9 cellular contexts compared by ENCODE assay signal in the genomic region with DNA sequence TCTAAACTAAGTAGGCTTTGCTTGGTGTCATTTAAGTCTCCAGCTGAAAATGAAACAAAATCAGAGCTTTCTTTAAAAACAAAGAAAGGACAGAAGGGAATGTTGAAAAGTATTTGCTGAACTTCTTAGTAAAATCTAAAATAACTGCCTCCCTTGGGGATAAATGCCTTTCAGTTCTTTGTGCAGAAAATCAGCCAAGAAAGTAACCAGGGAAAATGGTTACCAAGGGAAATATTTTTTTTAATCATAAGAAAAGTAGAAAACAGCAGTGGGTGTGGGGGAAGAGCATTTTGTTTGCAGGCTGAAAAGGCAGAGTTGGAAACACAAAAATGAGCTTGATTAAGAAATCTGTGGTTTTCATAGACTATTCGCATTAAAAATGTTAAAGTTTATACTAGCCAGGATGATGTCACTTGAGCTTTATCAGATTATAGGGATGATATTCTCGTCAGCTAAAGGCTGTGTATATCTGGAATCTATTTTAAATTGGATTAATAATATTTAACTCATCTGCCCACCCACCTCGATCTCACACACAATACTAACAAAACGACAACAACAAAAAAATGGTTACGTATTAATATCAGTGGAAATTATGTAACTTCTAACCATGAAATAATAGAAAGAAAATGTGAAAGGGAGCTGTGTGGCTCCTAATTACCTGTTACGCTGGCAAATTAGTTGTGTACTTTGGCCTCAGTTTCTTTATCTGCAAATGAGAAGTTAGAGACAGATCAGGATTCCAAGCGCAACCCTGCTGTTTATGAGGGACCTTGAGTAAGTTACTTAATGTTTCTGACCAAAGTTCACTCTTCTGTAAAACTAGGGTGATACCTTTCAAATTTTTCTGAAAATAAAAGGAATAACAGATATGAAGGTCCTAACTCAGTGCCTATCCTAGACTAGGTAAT. TPM values are rescaled to one million over a fixed set of nuclear protein-coding genes. Genes with fewer than 3 reads are reported as not detected.
DNase-seq lines count a peak whose midpoint lies in the region; ATAC-seq, FAIRE-seq and TF ChIP-seq lines count a peak whose summit lies in the region.
"Had no signal": no experiment of that assay in that cellular context is flagged by ENCODE, and none has a peak within 500 bp of the region (broad histone marks: within the 10 kb centered on the region; RNA-seq: fewer than 3 reads in every experiment).

A gene (minus strand): TSS at position 51 of the 911 bp plus-strand sequence. CDS start 13,124 bp downstream, outside the sequence.

- H3K9me3 ChIP-seq in body of pancreas, result no peaks in the 10 kb centered on the region
- no peaks in the 10 kb centered on the region for H3K9me3 ChIP-seq in keratinocyte (ENCODE audit: control insufficient read depth, low read depth, low read length)
- no peaks in the 10 kb centered on the region for H3K9me3 ChIP-seq in skeletal muscle tissue (ENCODE audit: control insufficient read depth in 3 of 3, low read length in 3 of 3)
- no peaks in the 10 kb centered on the region for H3K9me3 ChIP-seq in PC-3 (ENCODE audit: low read length)

- H3K36me3 ChIP-seq in body of pancreas (replicated peaks in 1 of 2; ENCODE audit: insufficient read depth in 1 of 2, low read depth in 2 of 2) (no peaks in the 10 kb centered on the region), keratinocyte (ENCODE audit: control insufficient read depth in 2 of 2, extremely low read depth in 1 of 2, insufficient read depth in 2 of 2, low read length in 2 of 2) (no peaks in the 10 kb centered on the region), skeletal muscle tissue (ENCODE audit: control insufficient read depth in 3 of 3, insufficient read depth in 3 of 3, low read length in 3 of 3) (no peaks in the 10 kb centered on the region), PC-3 (ENCODE audit: low read depth, low read length) (no peaks in the 10 kb centered on the region)

- intact Hi-C loops in body of pancreas (cut with DNase I) (no loop called here), PC-3 (cut with micrococcal nuclease) (no loop called here)

- H3K36me3 Mint-ChIP-seq in T-helper 2 cell treated with Interferon-gamma antibody and Interleukin-4, amounts not matched to agents 5 μg/mL and 100 μg/mL, for 36 hours (ENCODE audit: low read depth), result no peaks in the 10 kb centered on the region

- no peaks in the 10 kb centered on the region for H3K9me3 Mint-ChIP-seq in T-helper 2 cell treated with Interferon-gamma antibody and Interleukin-4, amounts not matched to agents 5 μg/mL and 100 μg/mL, for 36 hours

- H3K9ac ChIP-seq in keratinocyte (ENCODE audit: control insufficient read depth, extremely low read depth, insufficient read depth, low read length) (no peak within 1 kb of the TSS), skeletal muscle tissue (ENCODE audit: low read depth in 1 of 3, low read length in 3 of 3) (peak within 1 kb of the TSS; percentile 4 to 74 (median 9)), PC-3 (ENCODE audit: low read length) (no peak within 1 kb of the TSS)

- H3F3A ChIP-seq in PC-3 (ENCODE audit: low read length, unreplicated experiment), result no peaks in the 10 kb centered on the region

- H3K9me1 ChIP-seq in keratinocyte (ENCODE audit: control insufficient read depth, extremely low read depth, insufficient read depth, low read length), result no peaks in the 10 kb centered on the region

- H3K4me1 ChIP-seq in body of pancreas (peaks cover 13% of the 10 kb centered on the region), keratinocyte (ENCODE audit: control insufficient read depth, extremely low read depth, insufficient read depth, low read length) (no peaks in the 10 kb centered on the region), skeletal muscle tissue (ENCODE audit: control insufficient read depth in 3 of 3, insufficient read depth in 3 of 3, low read length in 3 of 3) (peaks cover 0 to 7% (median 4%) of the 10 kb centered on the region in 3 donors), PC-3 (ENCODE audit: insufficient read depth, low read length) (no peaks in the 10 kb centered on the region)

- H3K27ac ChIP-seq in body of pancreas, result no peak within 1 kb of the TSS
- H3K27ac ChIP-seq in keratinocyte (ENCODE audit: control insufficient read depth, insufficient read depth, low read length), result no peak within 1 kb of the TSS
- H3K27ac ChIP-seq in skeletal muscle tissue (ENCODE audit: low read depth, low read length), result peak within 1 kb of the TSS; percentile 46
- H3K27ac ChIP-seq in PC-3 (ENCODE audit: low read length), result no peak within 1 kb of the TSS

- no peak within 1 kb of the TSS for H2AFZ ChIP-seq in keratinocyte (ENCODE audit: control insufficient read depth, low read length)
- H2AFZ ChIP-seq in PC-3 (ENCODE audit: low read length), result no peak within 1 kb of the TSS

- H3K4me1 Mint-ChIP-seq in T-helper 2 cell treated with Interferon-gamma antibody and Interleukin-4, amounts not matched to agents 5 μg/mL and 100 μg/mL, for 36 hours (ENCODE audit: low read depth), result peaks cover 9% of the 10 kb centered on the region

- 24% methylated on average over 7 of the region's 7 CpGs for WGBS in body of pancreas, 2 donors

- peak; percentile 36 for FAIRE-seq in keratinocyte (lab: Jason Lieb, UNC)

- ATAC-seq in body of pancreas, result peak; percentile 18
- no peak for ATAC-seq in PC-3

- TF ChIP-seq CTCF in body of pancreas (IDR thresholded peaks at IDR 0.05) (no peak), keratinocyte (optimal IDR thresholded peaks at IDR 0.05 in 1 of 3, IDR thresholded peaks at IDR 0.05 in 1 of 3, conservative IDR thresholded peaks at IDR 0.05 in 1 of 3; ENCODE audit: extremely low read depth in 1 of 3, insufficient read depth in 2 of 3, low read length in 3 of 3) (no peak), PC-3 (conservative IDR thresholded peaks at IDR 0.05; ENCODE audit: low read depth, low read length) (no peak), GM10248 (IDR thresholded peaks at IDR 0.05; ENCODE audit: control extremely low read depth, extremely low read depth, low read depth, missing control alignments) (no peak)

- H3K79me2 ChIP-seq in keratinocyte (ENCODE audit: control insufficient read depth, insufficient read depth, low read length), result no peaks in the 10 kb centered on the region
- H3K79me2 ChIP-seq in PC-3 (ENCODE audit: low read length), result no peaks in the 10 kb centered on the region

- POLR2A ChIA-PET in PC-3 (lab: Charles Lee; ENCODE audit: unreplicated experiment) (no interaction called here), GM10248 (lab: Yijun Ruan, JAX) (no interaction called here)

- dilution Hi-C loops in keratinocyte (cut with MboI; ENCODE audit: extremely low pct_ligation_motif_present, low sequenced_read_pairs), result no loop called here

- CTCF ChIA-PET in PC-3 (lab: Charles Lee) (no interaction called here), GM10248 (lab: Yijun Ruan, JAX) (interaction anchor here (2.1 to 2.7 kb wide), 2 partner anchors 8 to 9 kb away, joined by 7 read pairs; no protein-coding TSS in a partner anchor)

- TF ChIP-seq POLR2A in body of pancreas (IDR thresholded peaks at IDR 0.05), result no peak

- H4K20me1 ChIP-seq in keratinocyte (ENCODE audit: control insufficient read depth, extremely low read depth, insufficient read depth, low read length) (no peaks in the 10 kb centered on the region), PC-3 (ENCODE audit: low read length) (no peaks in the 10 kb centered on the region)

- H3K4me2 ChIP-seq in keratinocyte (ENCODE audit: control insufficient read depth, extremely low read depth, insufficient read depth, low read depth, low read length), result no peak within 1 kb of the TSS
- H3K4me2 ChIP-seq in PC-3 (ENCODE audit: low read length), result no peak within 1 kb of the TSS

- peak; percentile 33 for DNase-seq in GM04504 (ENCODE audit: low read depth)
- DNase-seq in body of pancreas, result no peak
- DNase-seq in keratinocyte (ENCODE audit: low read depth, low spot score), result no peak
- no peak for DNase-seq in PC-3
- DNase-seq in GM10248 (ENCODE audit: extremely low spot score), result no peak
- no peak for DNase-seq in activated CD4-positive, alpha-beta T cell treated with anti-CD3 and anti-CD28 coated beads for 1 hour
- no peak for DNase-seq in T-helper 2 cell treated with Interferon-gamma antibody and Interleukin-4, amounts not matched to agents 5 μg/mL and 100 μg/mL, for 36 hours (ENCODE audit: low spot score)
- DNase-seq: activated effector memory CD4-positive, alpha-beta T cell treated with anti-CD3 and anti-CD28 coated beads, Interleukin-2, amount 50 U/mL, for 16 hours had no signal

- no peak within 1 kb of the TSS for H3K4me3 ChIP-seq in body of pancreas
- H3K4me3 ChIP-seq in keratinocyte (ENCODE audit: control insufficient read depth in 2 of 3, extremely low read depth in 1 of 3, insufficient read depth in 2 of 3, low read depth in 1 of 3, low read length in 3 of 3), result no peak within 1 kb of the TSS
- peak within 1 kb of the TSS; percentile 54 to 64 (median 55) for H3K4me3 ChIP-seq in skeletal muscle tissue (ENCODE audit: low read length in 3 of 3)
- no peak within 1 kb of the TSS for H3K4me3 ChIP-seq in PC-3 (ENCODE audit: low read length)

- H3K27me3 ChIP-seq in body of pancreas (no peaks in the 10 kb centered on the region), keratinocyte (ENCODE audit: control insufficient read depth, extremely low read depth, insufficient read depth, low read length) (no peaks in the 10 kb centered on the region), skeletal muscle tissue (ENCODE audit: control insufficient read depth in 3 of 3, insufficient read depth in 3 of 3, low read length in 3 of 3) (no peaks in the 10 kb centered on the region), PC-3 (ENCODE audit: low read length) (no peaks in the 10 kb centered on the region)

- no peaks in the 10 kb centered on the region for H3K27me3 Mint-ChIP-seq in T-helper 2 cell treated with Interferon-gamma antibody and Interleukin-4, amounts not matched to agents 5 μg/mL and 100 μg/mL, for 36 hours (ENCODE audit: low read depth)

- no TSS peak for BruUV-seq in PC-3 (replicated peaks; lab: Mats Ljungman, UMichigan)

- H3K27ac Mint-ChIP-seq in T-helper 2 cell treated with Interferon-gamma antibody and Interleukin-4, amounts not matched to agents 5 μg/mL and 100 μg/mL, for 36 hours, result no peak within 1 kb of the TSS

- no peak within 1 kb of the TSS for H3K4me3 Mint-ChIP-seq in T-helper 2 cell treated with Interferon-gamma antibody and Interleukin-4, amounts not matched to agents 5 μg/mL and 100 μg/mL, for 36 hours

- no peaks in the 10 kb centered on the region for H3K9me2 ChIP-seq in PC-3 (replicated peaks; ENCODE audit: low read length)

RNA-seq across cellular contexts. Expression of the gene that starts here (rescaled TPM):
- 1 to 10 TPM; 6.5 to 8.2 TPM for total RNA-seq in body of pancreas
- 0.36 to 0.99 TPM (median 0.75 TPM) in 3 replicates for polyA plus RNA-seq in keratinocyte
- polyA plus RNA-seq in keratinocyte (2011; ENCODE audit: low read depth), result 3.8 TPM
- polyA plus RNA-seq in keratinocyte (2011; cell fraction: cytosol; rRNA removed), result 0.62 and 1.7 TPM in 2 replicates
- 0.43 and 0.61 TPM in 2 replicates for polyA plus RNA-seq in keratinocyte (2011; cell fraction: nucleus; rRNA removed)
- 0.41 and 1.5 TPM in 2 replicates for polyA plus RNA-seq in keratinocyte (2012; ENCODE audit: low replicate concordance)
- 0.63 to 0.64 TPM in 2 of 3 replicates, not detected in the other for polyA minus RNA-seq in keratinocyte
- not detected for polyA minus RNA-seq in keratinocyte (2011; cell fraction: cytosol; rRNA and poly(A)+ RNA removed)
- polyA minus RNA-seq in keratinocyte (2011; cell fraction: nucleus; rRNA and poly(A)+ RNA removed), result 0.32 TPM in 1 of 2 replicates, not detected in the other
- 28.7 TPM for total RNA-seq in skeletal muscle tissue
- 0.29 TPM in 1 of 2 replicates, not detected in the other for total RNA-seq in PC-3 (2014; rRNA removed)

Comparison
In these comparisons a context has a peak if more than half of its experiments do, and no peak if none do; other contexts are left out.
1. H3K4me3 ChIP-seq: peak in skeletal muscle tissue (3 of 3); none in body of pancreas (0 of 2), keratinocyte (0 of 3) and PC-3 (single experiment).
2. H3K9ac ChIP-seq: peak in skeletal muscle tissue (3 of 3); none in keratinocyte (single experiment) and PC-3 (single experiment).